8 cellular contexts compared by ENCODE assay signal in the genomic region with DNA sequence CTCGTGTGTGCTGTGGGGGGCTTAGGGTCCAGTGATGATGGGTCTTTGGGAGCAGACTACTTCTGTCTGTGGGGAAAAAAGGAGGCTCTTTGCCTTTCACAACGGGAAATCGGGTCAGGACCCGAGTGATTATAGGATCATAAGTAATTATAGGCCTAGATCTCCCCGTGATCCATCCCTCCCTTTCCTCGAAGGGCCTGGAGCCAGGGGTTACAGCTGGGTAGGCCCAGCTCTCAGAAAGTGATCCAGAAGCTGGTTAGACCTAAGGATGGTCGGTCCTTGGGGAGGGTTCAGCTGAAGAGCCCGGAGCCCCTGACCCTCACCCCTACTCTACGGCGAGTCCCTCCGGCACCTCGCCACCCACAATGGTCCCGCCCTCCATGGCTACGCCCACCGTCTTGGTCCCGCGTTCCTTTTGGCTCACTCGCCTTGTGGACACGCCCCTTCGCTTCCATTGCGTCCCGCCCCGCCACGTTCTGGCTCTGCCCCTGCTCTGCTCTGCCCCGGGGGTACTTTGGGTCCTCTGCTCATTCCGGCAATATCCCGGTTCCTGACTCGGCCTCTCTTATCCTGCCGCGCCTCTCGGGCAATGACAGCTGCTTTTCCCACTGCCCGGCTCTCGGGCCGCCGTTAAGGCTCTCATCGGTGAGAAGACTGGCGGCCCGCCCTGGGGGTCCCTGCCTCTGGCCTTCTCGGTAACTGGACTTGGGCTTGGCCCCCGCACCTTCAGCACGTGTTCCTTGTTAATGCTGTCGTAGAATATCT. TPM values are rescaled to one million over a fixed set of nuclear protein-coding genes. Genes with fewer than 3 reads are reported as not detected.
DNase-seq lines count a peak whose midpoint lies in the region; ATAC-seq and TF ChIP-seq lines count a peak whose summit lies in the region.

No MANE protein-coding gene starts in this region.

- TF ChIP-seq CTCF in BE2C (IDR thresholded peaks at IDR 0.05; ENCODE audit: low read depth, low read length) (no peak), left ventricle myocardium inferior (IDR thresholded peaks at IDR 0.05; ENCODE audit: borderline replicate concordance) (no peak), progenitor cell of endocrine pancreas (IDR thresholded peaks at IDR 0.05; ENCODE audit: unreplicated experiment) (no peak), upper lobe of left lung (IDR thresholded peaks at IDR 0.05) (no peak)

- H3K9me3 Mint-ChIP-seq in T-cell: no peaks in the 10 kb centered on the region
- no peaks in the 10 kb centered on the region for H3K9me3 Mint-ChIP-seq in activated naive CD8-positive, alpha-beta T cell treated with anti-CD3 and anti-CD28 coated beads, Interleukin-2, amount 50 U/mL, for 24 hours
- H3K9me3 Mint-ChIP-seq in progenitor cell of endocrine pancreas (ENCODE audit: low read depth): no peaks in the 10 kb centered on the region

- intact Hi-C loops in left ventricle myocardium inferior (cut with micrococcal nuclease): no loop called here

- POLR2A ChIA-PET in T-cell (lab: Charles Lee): interaction anchor here in 1 of 2 donors (1.0 kb wide), 1 partner anchor 413 kb away, joined by 3 read pairs; no protein-coding TSS in a partner anchor

- TF ChIP-seq POLR2A in upper lobe of left lung (IDR thresholded peaks at IDR 0.05): no peak

- H3K36me3 ChIP-seq in BE2C: no peaks in the 10 kb centered on the region
- no peaks in the 10 kb centered on the region for H3K36me3 ChIP-seq in left ventricle myocardium inferior
- H3K36me3 ChIP-seq in upper lobe of left lung: no peaks in the 10 kb centered on the region

- H3K4me1 Mint-ChIP-seq in T-cell (peaks cover 5 to 9% (median 6%) of the 10 kb centered on the region in 3 donors), progenitor cell of endocrine pancreas (ENCODE audit: low read depth) (peaks cover 7% of the 10 kb centered on the region)
- H3K4me1 Mint-ChIP-seq in activated naive CD8-positive, alpha-beta T cell treated with anti-CD3 and anti-CD28 coated beads, Interleukin-2, amount 50 U/mL, for 24 hours: peaks cover 7% of the 10 kb centered on the region

- H3K27me3 ChIP-seq in BE2C (no peaks in the 10 kb centered on the region), left ventricle myocardium inferior (ENCODE audit: low read depth) (no peaks in the 10 kb centered on the region), upper lobe of left lung (no peaks in the 10 kb centered on the region)

- DNase-seq in BE2C: peak; percentile 88
- DNase-seq in GM19238 (ENCODE audit: insufficient read length, low spot score): peak; percentile 64
- DNase-seq in T-cell: peak; percentile 62 to 87 (median 80)
- peak; percentile 86 for DNase-seq in activated naive CD8-positive, alpha-beta T cell treated with anti-CD3 and anti-CD28 coated beads, Interleukin-2, amount 50 U/mL, for 24 hours
- DNase-seq in left ventricle myocardium inferior: peak; percentile 85
- peak; percentile 62 for DNase-seq in progenitor cell of endocrine pancreas (ENCODE audit: low spot score, unreplicated experiment)
- peak; percentile 84 to 90 for DNase-seq in upper lobe of left lung

- H3K9me3 ChIP-seq in BE2C: no peaks in the 10 kb centered on the region
- no peaks in the 10 kb centered on the region for H3K9me3 ChIP-seq in left ventricle myocardium inferior (replicated peaks)
- no peaks in the 10 kb centered on the region for H3K9me3 ChIP-seq in upper lobe of left lung

- CTCF ChIA-PET in T-cell (lab: Charles Lee): interaction anchor here (0.7 to 2.4 kb wide), 15 partner anchors 10 to 399 kb away, joined by 3 to 9 read pairs (median 3); partner anchors contain the start of genes HPS5 (in 1 of the 2), SPTY2D1 (in 1 of the 2) and TMEM86A (in 1 of the 2)

- H3K36me3 Mint-ChIP-seq in T-cell: no peaks in the 10 kb centered on the region
- no peaks in the 10 kb centered on the region for H3K36me3 Mint-ChIP-seq in activated naive CD8-positive, alpha-beta T cell treated with anti-CD3 and anti-CD28 coated beads, Interleukin-2, amount 50 U/mL, for 24 hours (ENCODE audit: low read depth)
- H3K36me3 Mint-ChIP-seq in progenitor cell of endocrine pancreas (ENCODE audit: insufficient read depth): no peaks in the 10 kb centered on the region

- ATAC-seq in HG03521 (IDR thresholded peaks at IDR 0.05; ENCODE audit: unreplicated experiment) (peak; percentile 64), T-cell (replicated peaks in 1 of 4) (peak; percentile 92 to 97 (median 94)), upper lobe of left lung (ENCODE audit: low FRiP score in 2 of 2) (peak; percentile 84 to 96)
- ATAC-seq in activated naive CD8-positive, alpha-beta T cell treated with anti-CD3 and anti-CD28 coated beads, Interleukin-2, amount 50 U/mL, for 24 hours: peak; percentile 93

- peak overlapping the region in 1 of 2 donors; percentile 31 for H3K27ac Mint-ChIP-seq in T-cell
- H3K27ac Mint-ChIP-seq in activated naive CD8-positive, alpha-beta T cell treated with anti-CD3 and anti-CD28 coated beads, Interleukin-2, amount 50 U/mL, for 24 hours: peak overlapping the region; percentile 55
- H3K27ac Mint-ChIP-seq in progenitor cell of endocrine pancreas: peak overlapping the region; percentile 93

- H3K4me3 ChIP-seq in BE2C (ENCODE audit: low read depth, low read length) (peak overlapping the region; percentile 65), left ventricle myocardium inferior (peak overlapping the region; percentile 80), upper lobe of left lung (peak overlapping the region; percentile 15 to 69 (median 60))

- 7 to 10% methylated on average over 27 to 37 of the region's 42 CpGs for WGBS in upper lobe of left lung, 2 donors

- TF ChIP-seq EP300 in upper lobe of left lung (IDR thresholded peaks at IDR 0.05): no peak

- H3K27me3 Mint-ChIP-seq in T-cell (peaks cover 0 to 4% of the 10 kb centered on the region in 2 donors), progenitor cell of endocrine pancreas (no peaks in the 10 kb centered on the region)
- no peaks in the 10 kb centered on the region for H3K27me3 Mint-ChIP-seq in activated naive CD8-positive, alpha-beta T cell treated with anti-CD3 and anti-CD28 coated beads, Interleukin-2, amount 50 U/mL, for 24 hours

- peak overlapping the region; percentile 72 for H3K27ac ChIP-seq in left ventricle myocardium inferior (replicated peaks)
- H3K27ac ChIP-seq in upper lobe of left lung: peak overlapping the region; percentile 34 to 71 (median 58)

- H3K4me3 Mint-ChIP-seq in T-cell: peak overlapping the region; percentile 80 to 92 (median 89)
- H3K4me3 Mint-ChIP-seq in activated naive CD8-positive, alpha-beta T cell treated with anti-CD3 and anti-CD28 coated beads, Interleukin-2, amount 50 U/mL, for 24 hours: peak overlapping the region; percentile 80
- H3K4me3 Mint-ChIP-seq in progenitor cell of endocrine pancreas (ENCODE audit: low read depth): peak overlapping the region; percentile 84

- H3K4me1 ChIP-seq in BE2C: peaks cover 2% of the 10 kb centered on the region; the same call in 1 of the 2 replicates
- H3K4me1 ChIP-seq in left ventricle myocardium inferior: peaks cover 19% of the 10 kb centered on the region
- H3K4me1 ChIP-seq in upper lobe of left lung: peaks cover 9 to 19% (median 13%) of the 10 kb centered on the region in 4 donors

RNA-seq across cellular contexts. Expression of gene IGSF22, which starts 5.0 kb away (rescaled TPM):
- 1.2 TPM for polyA plus RNA-seq in BE2C (2012; ENCODE audit: insufficient read depth, insufficient read length, low read depth)
- total RNA-seq in T-cell (1 to 10 TPM; 2.1 to 3.7 (median 2.8) TPM), left ventricle myocardium inferior (0.49 TPM), progenitor cell of endocrine pancreas (0.44 and 1.3 TPM in 2 replicates), upper lobe of left lung (10 to 100 TPM in 1 of 6 donors, 1 to 10 TPM in 2, not detected in 3; 1.2 to 21.0 (median 2.1) TPM)

RNA-seq across cellular contexts. Expression of gene TMEM86A, which starts 22.4 kb away (rescaled TPM):
- 0.49 TPM for polyA plus RNA-seq in BE2C (2012; ENCODE audit: insufficient read depth, insufficient read length, low read depth)
- total RNA-seq in T-cell: 1 to 10 TPM; 2.5 to 6.8 (median 3.5) TPM
- total RNA-seq in left ventricle myocardium inferior: 5.4 TPM
- total RNA-seq in progenitor cell of endocrine pancreas: 6.1 and 7.9 TPM in 2 replicates
- 10 to 100 TPM in 3 of 6 donors, 1 to 10 TPM in 3; 4.6 to 18.0 (median 8.5) TPM for total RNA-seq in upper lobe of left lung

Comparison
In these comparisons a context has a peak if more than half of its experiments do, and no peak if none do; other contexts are left out.
1. Peak in every context shown above with its lines: DNase-seq, ATAC-seq, H3K4me3 ChIP-seq and H3K27ac ChIP-seq.